ENCODE assay signal across 7 cellular contexts in genomic region chr21:41953249-41953830, GRCh38. TPM values are rescaled to one million over a fixed set of nuclear protein-coding genes. Genes with fewer than 3 reads are reported as not detected.
DNase-seq lines count a peak whose midpoint lies in the region; ATAC-seq and TF ChIP-seq lines count a peak whose summit lies in the region.

No MANE protein-coding gene starts in this region.

- H3K4me3 ChIP-seq in breast epithelium (peak overlapping the region; percentile 73 to 88 (median 83)), lower leg skin (ENCODE audit: low read depth, poor library complexity, severe bottlenecking) (peak overlapping the region; percentile 41), tibial nerve (peak overlapping the region; percentile 69 to 91 (median 78))

- H3K27me3 ChIP-seq in breast epithelium (no peaks in the 10 kb centered on the region), tibial nerve (no peaks in the 10 kb centered on the region)

- H3K36me3 ChIP-seq in breast epithelium (no peaks in the 10 kb centered on the region), tibial nerve (no peaks in the 10 kb centered on the region)

- TF ChIP-seq EP300 in tibial nerve (IDR thresholded peaks at IDR 0.05), result no peak

- ATAC-seq in GM19025 (IDR thresholded peaks at IDR 0.05; ENCODE audit: low read depth, unreplicated experiment) (peak; percentile 38), HG03175 (IDR thresholded peaks at IDR 0.05; ENCODE audit: unreplicated experiment) (peak; percentile 26), HG03378 (IDR thresholded peaks at IDR 0.05; ENCODE audit: unreplicated experiment) (no peak)

- H3K4me1 ChIP-seq in breast epithelium, result peaks cover 6 to 16% of the 10 kb centered on the region in 2 donors
- peaks cover 0 to 67% (median 22%) of the 10 kb centered on the region in 4 donors for H3K4me1 ChIP-seq in tibial nerve

- TF ChIP-seq CTCF in breast epithelium (IDR thresholded peaks at IDR 0.05), result no peak
- TF ChIP-seq CTCF in lower leg skin (IDR thresholded peaks at IDR 0.05), result no peak
- TF ChIP-seq CTCF in tibial nerve (IDR thresholded peaks at IDR 0.05), result no peak

- 11% methylated on average over 23 of the region's 67 CpGs; no CpG with 5 or more reads in 1 of the 2 donors for WGBS in lower leg skin, 2 donors
- 0 to 2% methylated on average over 11 to 29 of the region's 67 CpGs for WGBS in tibial nerve, 2 donors

- DNase-seq in breast epithelium (ENCODE audit: low spot score in 2 of 2), result no peak
- no peak for DNase-seq in lower leg skin (ENCODE audit: low spot score in 2 of 2)
- DNase-seq in tibial nerve (ENCODE audit: low spot score in 2 of 2), result no peak
- DNase-seq in T-helper 2 cell, result no peak

- no peaks in the 10 kb centered on the region for H3K9me3 ChIP-seq in breast epithelium
- no peaks in the 10 kb centered on the region for H3K9me3 ChIP-seq in tibial nerve

- H3K27ac ChIP-seq in breast epithelium, result peak overlapping the region; percentile 74 to 87
- H3K27ac ChIP-seq in tibial nerve, result peak overlapping the region; percentile 70 to 84 (median 77)

- TF ChIP-seq POLR2A in breast epithelium (IDR thresholded peaks at IDR 0.05), result no peak
- no peak for TF ChIP-seq POLR2A in lower leg skin (IDR thresholded peaks at IDR 0.05)
- no peak for TF ChIP-seq POLR2A in tibial nerve (IDR thresholded peaks at IDR 0.05)

- intact Hi-C loops in breast epithelium (cut with DNase I; ENCODE audit: low total_unique reads), result no loop called here
- intact Hi-C loops in lower leg skin (cut with DNase I; ENCODE audit: low total_unique reads), result loop anchor here (10.0 kb wide), 1 partner anchor 51 kb away; no protein-coding TSS in a partner anchor

RNA-seq across cellular contexts. Expression of gene C2CD2, which starts 0.5 kb away (rescaled TPM):
- total RNA-seq in breast epithelium (10 to 100 TPM; 37.0 to 73.8 (median 41.6) TPM), lower leg skin (10 to 100 TPM; 39.4 to 79.5 (median 49.4) TPM), tibial nerve (10 to 100 TPM; 37.5 to 63.9 (median 51.6) TPM)

RNA-seq across cellular contexts. Expression of gene ZBTB21, which starts 56.8 kb away (rescaled TPM):
- total RNA-seq in breast epithelium (10 to 100 TPM; 15.2 to 18.1 (median 16.1) TPM), lower leg skin (10 to 100 TPM; 18.1 to 31.9 (median 28.2) TPM), tibial nerve (10 to 100 TPM in 2 of 4 donors, 1 to 10 TPM in 2; 9.4 to 13.8 (median 10.6) TPM)
